9 cellular contexts compared by ENCODE assay signal in the genomic region with DNA sequence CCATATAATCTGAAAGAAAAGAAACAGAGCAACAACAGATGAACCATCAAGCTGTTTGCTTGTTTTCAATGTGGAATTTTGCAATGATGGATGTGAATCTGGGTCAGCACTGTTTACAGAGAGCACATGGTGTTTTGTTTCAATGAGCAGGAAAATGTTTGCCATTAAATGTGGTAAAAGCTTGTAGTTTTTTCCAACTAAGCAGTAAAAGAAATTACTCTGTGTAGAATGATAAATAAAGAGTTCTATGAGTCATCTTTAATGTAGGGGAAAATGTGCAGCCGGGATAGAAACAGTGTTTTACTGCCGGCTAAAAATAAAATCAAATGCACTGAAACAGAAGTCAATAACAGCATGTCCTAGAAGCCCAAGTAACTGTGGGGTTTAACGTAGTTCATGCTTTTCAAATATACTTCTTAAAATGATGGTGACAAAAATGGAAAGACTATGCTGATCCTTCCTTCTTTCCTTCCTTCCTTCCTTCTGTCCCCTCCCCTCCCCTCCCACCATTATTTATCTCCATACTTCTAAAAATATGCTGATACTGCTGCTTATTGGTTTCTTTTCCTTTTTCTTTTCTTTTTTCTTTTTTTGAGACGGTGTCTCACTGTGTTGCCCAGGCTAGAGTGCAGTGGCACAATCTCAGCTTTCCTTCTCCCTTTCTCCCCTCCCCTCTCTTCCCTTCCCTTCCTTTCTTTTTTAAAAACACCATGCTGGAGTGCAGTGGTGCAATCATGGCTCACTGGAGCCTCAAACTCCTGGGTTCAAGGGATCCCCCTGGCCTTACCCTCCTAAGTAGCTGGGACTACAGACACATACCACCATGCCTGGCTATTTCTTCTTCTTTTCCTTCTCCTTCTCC. TPM values are rescaled to one million over a fixed set of nuclear protein-coding genes. Genes with fewer than 3 reads are reported as not detected.
A peak's percentile ranks its signal among the peaks of the same experiment; 100 is the strongest.
DNase-seq lines count a peak whose midpoint lies in the region; ATAC-seq, FAIRE-seq and TF ChIP-seq lines count a peak whose summit lies in the region.
"Had no signal": no experiment of that assay in that cellular context is flagged by ENCODE, and none has a peak within 500 bp of the region (broad histone marks: within the 10 kb centered on the region; RNA-seq: fewer than 3 reads in every experiment).

No MANE protein-coding gene starts in this region.

- no peak overlapping the region for H3K27ac ChIP-seq in CD4-positive, alpha-beta T cell (ENCODE audit: low read depth, low read length)
- H3K27ac ChIP-seq: WERI-Rb-1 had no signal

- peaks cover 4% of the 10 kb centered on the region for H3K27me3 ChIP-seq in CD4-positive, alpha-beta T cell (ENCODE audit: control insufficient read depth, insufficient read depth, low read length)

- DNase-seq in M059J (ENCODE audit: low read depth), result peak; percentile 82
- peak; percentile 3 for DNase-seq in amniotic stem cell (lab: John Stamatoyannopoulos, UW)
- DNase-seq in type B pancreatic cell (ENCODE audit: extremely low spot score, unreplicated experiment), result no peak
- no peak for DNase-seq in CD4-positive, alpha-beta T cell
- DNase-seq: stimulated activated naive CD4-positive, alpha-beta T cell treated with Interleukin-2 at 50 U/mL for 16 hours; WERI-Rb-1 had no signal

- H3K36me3 Mint-ChIP-seq in type B pancreatic cell, result no peaks in the 10 kb centered on the region
- no peaks in the 10 kb centered on the region for H3K36me3 Mint-ChIP-seq in CD4-positive, alpha-beta T cell (ENCODE audit: low read depth)

- no peaks in the 10 kb centered on the region for H3K9me3 Mint-ChIP-seq in type B pancreatic cell
- no peaks in the 10 kb centered on the region for H3K9me3 Mint-ChIP-seq in CD4-positive, alpha-beta T cell

- intact Hi-C loops in CD4-positive, alpha-beta T cell (cut with DNase I, micrococcal nuclease), result loop anchor here in 1 of 2 experiments (10.0 kb wide), 4 partner anchors 704 to 1726 kb away; partner anchors contain the start of genes RALGAPA2, SMIM26, XRN2 and ZNF133

- CTCF ChIA-PET in CD4-positive, alpha-beta T cell (lab: Charles Lee), result no interaction called here

- TF ChIP-seq CTCF in type B pancreatic cell (conservative IDR thresholded peaks at IDR 0.05), result no peak
- TF ChIP-seq CTCF in CD4-positive, alpha-beta T cell (IDR thresholded peaks at IDR 0.05), result no peak

- H3K4me1 Mint-ChIP-seq in type B pancreatic cell (ENCODE audit: unreplicated experiment), result peaks cover 32% of the 10 kb centered on the region
- H3K4me1 Mint-ChIP-seq in CD4-positive, alpha-beta T cell (ENCODE audit: low read depth), result peaks cover 7% of the 10 kb centered on the region

- peak overlapping the region; percentile 32 for H3K4me3 Mint-ChIP-seq in type B pancreatic cell
- no peak overlapping the region for H3K4me3 Mint-ChIP-seq in CD4-positive, alpha-beta T cell

- H3K27ac Mint-ChIP-seq in type B pancreatic cell, result peak overlapping the region; percentile 78
- no peak overlapping the region for H3K27ac Mint-ChIP-seq in CD4-positive, alpha-beta T cell

- FAIRE-seq in islet of Langerhans (lab: Jason Lieb, UNC), result peak; percentile 100

- ATAC-seq in HG02970 (IDR thresholded peaks at IDR 0.05; ENCODE audit: low FRiP score, unreplicated experiment) (no peak), HG03565 (IDR thresholded peaks at IDR 0.05; ENCODE audit: unreplicated experiment) (no peak)
- no peak for ATAC-seq in CD4-positive, alpha-beta T cell (ENCODE audit: poor library complexity)

- POLR2A ChIA-PET in CD4-positive, alpha-beta T cell (lab: Charles Lee), result no interaction called here

- no peaks in the 10 kb centered on the region for H3K27me3 Mint-ChIP-seq in type B pancreatic cell
- H3K27me3 Mint-ChIP-seq in CD4-positive, alpha-beta T cell, result peaks cover 35% of the 10 kb centered on the region

- no peaks in the 10 kb centered on the region for H3K9me3 ChIP-seq in CD4-positive, alpha-beta T cell (ENCODE audit: control insufficient read depth, low read length)

RNA-seq across cellular contexts. Expression of gene NAA20, which starts 6.3 kb away (rescaled TPM):
- total RNA-seq in M059J (2014; rRNA removed; shearing (Covaris generic)), result 103 and 135 TPM in 2 replicates
- total RNA-seq in type B pancreatic cell (ENCODE audit: low replicate concordance), result 63.5 and 69.4 TPM in 2 replicates
- total RNA-seq in CD4-positive, alpha-beta T cell, result 10 to 100 TPM; 18.8 to 18.9 TPM

RNA-seq across cellular contexts. Expression of gene CRNKL1, which starts 41.4 kb away (rescaled TPM):
- total RNA-seq in M059J (2014; rRNA removed; shearing (Covaris generic)), result 32.7 and 44.2 TPM in 2 replicates
- total RNA-seq in type B pancreatic cell (ENCODE audit: low replicate concordance), result 23.6 and 25.1 TPM in 2 replicates
- total RNA-seq in CD4-positive, alpha-beta T cell, result 10 to 100 TPM; 24.3 to 26.1 TPM

RNA-seq across cellular contexts. Expression of gene CFAP61, which starts 41.5 kb away (rescaled TPM):
- 1.3 TPM in 1 of 2 replicates, not detected in the other for total RNA-seq in M059J (2014; rRNA removed; shearing (Covaris generic))
- 0.52 and 5.6 TPM in 2 replicates for total RNA-seq in type B pancreatic cell (ENCODE audit: low replicate concordance)
- total RNA-seq in CD4-positive, alpha-beta T cell, result not detected

Comparison
In these comparisons a context has a peak if more than half of its experiments do, and no peak if none do; other contexts are left out.
1. DNase-seq: peak in M059J (single experiment) and amniotic stem cell (single experiment); none in type B pancreatic cell (single experiment) and CD4-positive, alpha-beta T cell (0 of 10).